2 cellular contexts compared by ENCODE assay signal in genomic region chr10:79155301-79156081, GRCh38.
A peak's percentile ranks its signal among the peaks of the same experiment; 100 is the strongest.
TF ChIP-seq lines count a peak whose summit lies in the region.

No MANE protein-coding gene starts in this region.

TF ChIP-seq in SK-N-SH, 30 proteins besides CTCF, POLR2A, EP300 and RAD21 (continued from another document):
- peak; percentile 46; the same call in 1 of the 2 replicates for TF ChIP-seq REST (IDR thresholded peaks at IDR 0.05; ENCODE audit: low read depth, low read length)
- peak; percentile 34; the same call in 1 of the 2 replicates for TF ChIP-seq FOSL2 (IDR thresholded peaks at IDR 0.05; ENCODE audit: borderline replicate concordance, low read depth)
- no peak for TF ChIP-seq MEF2A (IDR thresholded peaks at IDR 0.05; ENCODE audit: borderline replicate concordance, low read depth)
- no peak for TF ChIP-seq TEAD4 (IDR thresholded peaks at IDR 0.05; ENCODE audit: borderline replicate concordance, insufficient read depth)
- no peak for TF ChIP-seq MAX (IDR thresholded peaks at IDR 0.05; ENCODE audit: low read depth)
- TF ChIP-seq RCOR1 (IDR thresholded peaks at IDR 0.05; ENCODE audit: low read length): no peak

TF ChIP-seq in SK-N-SH treated with all-trans-retinoic acid at 6 μM for 48 hours, 23 proteins besides CTCF, POLR2A, EP300 and RAD21 (continued from another document):
- no peak for TF ChIP-seq TSHZ2 (CRISPR knock-in tag; IDR thresholded peaks at IDR 0.05)
- no peak for TF ChIP-seq ESRRG (CRISPR knock-in tag; IDR thresholded peaks at IDR 0.05)
- no peak for TF ChIP-seq CSRNP3 (CRISPR knock-in tag; IDR thresholded peaks at IDR 0.05)
- TF ChIP-seq CREB5 (CRISPR knock-in tag; IDR thresholded peaks at IDR 0.05; ENCODE audit: low read depth): no peak
- no peak for TF ChIP-seq RARB (CRISPR knock-in tag; IDR thresholded peaks at IDR 0.05)
- TF ChIP-seq ARNTL (CRISPR knock-in tag; IDR thresholded peaks at IDR 0.05; ENCODE audit: borderline replicate concordance, low read depth): no peak
- no peak for TF ChIP-seq ZNF70 (CRISPR knock-in tag; IDR thresholded peaks at IDR 0.05)
- TF ChIP-seq PATZ1 (CRISPR knock-in tag; IDR thresholded peaks at IDR 0.05; ENCODE audit: borderline replicate concordance): no peak
- no peak for TF ChIP-seq BACH2 (CRISPR knock-in tag; IDR thresholded peaks at IDR 0.05; ENCODE audit: borderline replicate concordance)
- TF ChIP-seq PPARA (CRISPR knock-in tag; IDR thresholded peaks at IDR 0.05; ENCODE audit: borderline replicate concordance): no peak
- no peak for TF ChIP-seq TOX (CRISPR knock-in tag; IDR thresholded peaks at IDR 0.05; ENCODE audit: borderline replicate concordance)
